9 cellular contexts compared by ENCODE assay signal in genomic region chr16:16143038-16143763, GRCh38.
A peak's percentile ranks its signal among the peaks of the same experiment; 100 is the strongest.
DNase-seq lines count a peak whose midpoint lies in the region; ATAC-seq, FAIRE-seq and TF ChIP-seq lines count a peak whose summit lies in the region.
"Had no signal": no experiment of that assay in that cellular context is flagged by ENCODE, and none has a peak within 500 bp of the region (broad histone marks: within the 10 kb centered on the region; RNA-seq: fewer than 3 reads in every experiment).

No MANE protein-coding gene starts in this region.

- TF ChIP-seq CTCF in MM.1S (IDR thresholded peaks at IDR 0.05; ENCODE audit: low read length) = peak; percentile 31
- TF ChIP-seq CTCF in K562 (IDR thresholded peaks at IDR 0.05 in 2 of 3, conservative IDR thresholded peaks at IDR 0.05 in 1 of 3; ENCODE audit: insufficient read depth in 2 of 3, low read depth in 1 of 3, low read length in 3 of 3) = peak; percentile 56 to 69 (median 58)
- TF ChIP-seq CTCF in osteocyte (IDR thresholded peaks at IDR 0.05) = peak; percentile 37

- H3K79me2 ChIP-seq in MM.1S (ENCODE audit: low read length) (no peaks in the 10 kb centered on the region), K562 (ENCODE audit: control insufficient read depth, insufficient read depth, low read length) (no peaks in the 10 kb centered on the region)

- TF ChIP-seq POLR2A in K562 (conservative IDR thresholded peaks at IDR 0.05) = no peak

- no peak overlapping the region for H3K9ac ChIP-seq in MM.1S (ENCODE audit: low read length)
- no peak overlapping the region for H3K9ac ChIP-seq in K562 (ENCODE audit: insufficient read depth in 1 of 2, low read depth in 2 of 2, low read length in 2 of 2)

- H2AFZ ChIP-seq in MM.1S (ENCODE audit: low read length) = no peak overlapping the region
- H2AFZ ChIP-seq in K562 (ENCODE audit: low read depth, low read length) = no peak overlapping the region

- intact Hi-C loops in activated CD4-positive, alpha-beta T cell treated with anti-CD3 and anti-CD28 coated beads for 36 hours (cut with DNase I, micrococcal nuclease) = no loop called here
- intact Hi-C loops in K562 (cut with micrococcal nuclease) = no loop called here

- H3K4me2 ChIP-seq in MM.1S (ENCODE audit: low read depth, low read length) (no peak overlapping the region), K562 (ENCODE audit: insufficient read depth, low read length) (no peak overlapping the region)

- H3K27ac Mint-ChIP-seq in activated CD4-positive, alpha-beta T cell treated with anti-CD3 and anti-CD28 coated beads for 36 hours = no peak overlapping the region
- H3K27ac Mint-ChIP-seq in osteocyte (ENCODE audit: unreplicated experiment) = no peak overlapping the region

- BruUV-seq in K562 (replicated peaks; lab: Mats Ljungman, UMichigan) = no TSS peak

- POLR2A ChIA-PET in activated CD4-positive, alpha-beta T cell treated with anti-CD3 and anti-CD28 coated beads for 36 hours (lab: Charles Lee) = no interaction called here
- POLR2A ChIA-PET in K562 (lab: Yijun Ruan, JAX) = interaction anchor here (0.9 kb wide), 1 partner anchor 11 kb away, joined by 3 read pairs; no protein-coding TSS in a partner anchor

- H4K20me1 ChIP-seq in MM.1S (ENCODE audit: insufficient read depth, low read length) = no peaks in the 10 kb centered on the region
- H4K20me1 ChIP-seq in K562 (replicated peaks; ENCODE audit: control insufficient read depth, insufficient read depth, low read length) = no peaks in the 10 kb centered on the region

- H3K27ac ChIP-seq in MM.1S (ENCODE audit: low read length) (no peak overlapping the region), K562 (ENCODE audit: extremely low read depth, low read depth, low read length) (no peak overlapping the region)

- H3K4me3 Mint-ChIP-seq in activated CD4-positive, alpha-beta T cell treated with anti-CD3 and anti-CD28 coated beads for 36 hours = no peak overlapping the region
- H3K4me3 Mint-ChIP-seq in osteocyte (ENCODE audit: unreplicated experiment) = no peak overlapping the region

- H3K4me1 Mint-ChIP-seq in activated CD4-positive, alpha-beta T cell treated with anti-CD3 and anti-CD28 coated beads for 36 hours = no peaks in the 10 kb centered on the region
- peaks cover 8% of the 10 kb centered on the region for H3K4me1 Mint-ChIP-seq in osteocyte (ENCODE audit: unreplicated experiment)

- no peaks in the 10 kb centered on the region for H3F3A ChIP-seq in MM.1S (ENCODE audit: insufficient read depth, low read length)

- H3K27me3 Mint-ChIP-seq in activated CD4-positive, alpha-beta T cell treated with anti-CD3 and anti-CD28 coated beads for 36 hours = no peaks in the 10 kb centered on the region
- H3K27me3 Mint-ChIP-seq in osteocyte (ENCODE audit: unreplicated experiment) = no peaks in the 10 kb centered on the region

- TF ChIP-seq EP300 in K562 (IDR thresholded peaks at IDR 0.05; ENCODE audit: low read length) = no peak

- H3K9me3 Mint-ChIP-seq in activated CD4-positive, alpha-beta T cell treated with anti-CD3 and anti-CD28 coated beads for 36 hours (ENCODE audit: low read depth) = no peaks in the 10 kb centered on the region
- no peaks in the 10 kb centered on the region for H3K9me3 Mint-ChIP-seq in osteocyte (ENCODE audit: unreplicated experiment)

- peak; percentile 68 for FAIRE-seq in K562 (lab: Jason Lieb, UNC)
- FAIRE-seq: islet of Langerhans had no signal

- H3K36me3 ChIP-seq in MM.1S (replicated peaks; ENCODE audit: insufficient read depth, low read length) (no peaks in the 10 kb centered on the region), K562 (ENCODE audit: control insufficient read depth, insufficient read depth, low read length) (peaks cover 54% of the 10 kb centered on the region; the same call in 2 of the 3 replicates)

- H3K36me3 Mint-ChIP-seq in activated CD4-positive, alpha-beta T cell treated with anti-CD3 and anti-CD28 coated beads for 36 hours (ENCODE audit: low read depth) = peaks cover 37% of the 10 kb centered on the region
- peaks cover 47% of the 10 kb centered on the region for H3K36me3 Mint-ChIP-seq in osteocyte (ENCODE audit: unreplicated experiment)

- no peaks in the 10 kb centered on the region for H3K27me3 ChIP-seq in MM.1S (replicated peaks; ENCODE audit: insufficient read depth, low read length)
- H3K27me3 ChIP-seq in K562 (ENCODE audit: control insufficient read depth in 2 of 2, insufficient read depth in 2 of 2, low read length in 2 of 2) = no peaks in the 10 kb centered on the region

- H3K4me1 ChIP-seq in MM.1S (ENCODE audit: low read length) = no peaks in the 10 kb centered on the region
- no peaks in the 10 kb centered on the region for H3K4me1 ChIP-seq in K562 (replicated peaks in 1 of 2; ENCODE audit: control insufficient read depth in 2 of 2, insufficient read depth in 2 of 2, low read length in 2 of 2)

- in situ Hi-C loops in K562 (cut with MboI) = no loop called here

- ATAC-seq in activated CD4-positive, alpha-beta T cell treated with anti-CD3 and anti-CD28 coated beads for 36 hours = no peak
- ATAC-seq in K562 = peak; percentile 86
- ATAC-seq in GM19324 (IDR thresholded peaks at IDR 0.05; ENCODE audit: low FRiP score, unreplicated experiment) = no peak
- ATAC-seq in GM19452 (IDR thresholded peaks at IDR 0.05; ENCODE audit: unreplicated experiment) = no peak

- H3K9me1 ChIP-seq in K562 (ENCODE audit: control insufficient read depth, insufficient read depth, low read length) = no peaks in the 10 kb centered on the region

- H3K9me3 ChIP-seq in MM.1S (replicated peaks; ENCODE audit: insufficient read depth, low read length) = no peaks in the 10 kb centered on the region
- no peaks in the 10 kb centered on the region for H3K9me3 ChIP-seq in K562 (replicated peaks; ENCODE audit: control insufficient read depth, insufficient read depth, low read depth, low read length)

- TF ChIP-seq RAD21 in K562 (CRISPR knock-in tag; conservative IDR thresholded peaks at IDR 0.05 in 1 of 2, IDR thresholded peaks at IDR 0.05 in 1 of 2) = peak in 1 of 2 experiments; percentile 9; a peak in 1 of 4 replicates

- peak; percentile 24 for DNase-seq in activated CD4-positive, alpha-beta T cell treated with anti-CD3 and anti-CD28 coated beads for 36 hours
- no peak for DNase-seq in activated CD4-positive, alpha-beta T cell treated with anti-CD3 and anti-CD28 coated beads for 4 hours
- no peak for DNase-seq in MM.1S
- peak; percentile 50 to 83 (median 67) for DNase-seq in K562 (ENCODE audit: extremely low read depth in 1 of 4, low spot score in 3 of 4)
- no peak for DNase-seq in osteocyte (ENCODE audit: extremely low spot score, unreplicated experiment)
- DNase-seq in NCI-H748 (lab: John Stamatoyannopoulos, UW; ENCODE audit: unreplicated experiment) = no peak

- no peaks in the 10 kb centered on the region for H3K9me2 ChIP-seq in MM.1S (replicated peaks; ENCODE audit: insufficient read depth, low read length)

- H3K4me3 ChIP-seq in MM.1S (ENCODE audit: low read length) (no peak overlapping the region), K562 (no peak overlapping the region)

- CTCF ChIA-PET in activated CD4-positive, alpha-beta T cell treated with anti-CD3 and anti-CD28 coated beads for 36 hours (lab: Charles Lee) = interaction anchor here (1.7 kb wide), 1 partner anchor 14 kb away, joined by 6 read pairs; no protein-coding TSS in a partner anchor
- CTCF ChIA-PET in K562 (lab: Yijun Ruan, JAX; ENCODE audit: low intra/inter-chr PET ratio) = no interaction called here

- 79% methylated on average over 14 of the region's 15 CpGs for WGBS in K562 (ENCODE audit: insufficient coverage, low coverage, missing lambda C conversion rate)

TF ChIP-seq in K562, 482 proteins besides CTCF, POLR2A, EP300 and RAD21 (continues in another document):
- TF ChIP-seq ZNF12 (CRISPR knock-in tag; IDR thresholded peaks at IDR 0.05) (no peak), HLTF (IDR thresholded peaks at IDR 0.05) (no peak), HSF4 (CRISPR knock-in tag; IDR thresholded peaks at IDR 0.05; ENCODE audit: borderline replicate concordance) (no peak), GATA2 (CRISPR knock-in tag; IDR thresholded peaks at IDR 0.05) (peak; percentile 55), POU5F1 (IDR thresholded peaks at IDR 0.05; ENCODE audit: borderline replicate concordance, low read depth, low read length, partially characterized antibody) (no peak), HMBOX1 (IDR thresholded peaks at IDR 0.05) (peak; percentile 90), ZBTB2 (IDR thresholded peaks at IDR 0.05) (no peak), GABPB2 (CRISPR knock-in tag; conservative IDR thresholded peaks at IDR 0.05) (no peak), DACH1 (IDR thresholded peaks at IDR 0.05; ENCODE audit: partially characterized antibody) (no peak), EHMT2 (IDR thresholded peaks at IDR 0.05) (no peak)

Comparison
In these comparisons a context has a peak if more than half of its experiments do, and no peak if none do; other contexts are left out.
1. DNase-seq: peak in activated CD4-positive, alpha-beta T cell treated with anti-CD3 and anti-CD28 coated beads for 36 hours (single experiment) and K562 (4 of 4); none in activated CD4-positive, alpha-beta T cell treated with anti-CD3 and anti-CD28 coated beads for 4 hours (0 of 2), MM.1S (single experiment), osteocyte (single experiment) and NCI-H748 (single experiment).
2. Peak in every context shown above with its lines, with median percentiles within 50 percentile points of each other: CTCF ChIP-seq.